ENCODE assay signal across 8 cellular contexts in genomic region chr12:32756476-32757158, GRCh38. TPM values are rescaled to one million over a fixed set of nuclear protein-coding genes. Genes with fewer than 3 reads are reported as not detected.
DNase-seq lines count a peak whose midpoint lies in the region; ATAC-seq and TF ChIP-seq lines count a peak whose summit lies in the region.

No MANE protein-coding gene starts in this region.

- no TSS peak for BruUV-seq in A673 (replicated peaks; lab: Mats Ljungman, UMichigan)

- peak overlapping the region; percentile 87 for H3K27ac ChIP-seq in A673 (ENCODE audit: low read depth, low read length, poor library complexity, severe bottlenecking)
- H3K27ac ChIP-seq in HUES6 (ENCODE audit: low read depth, low read length), result no peak overlapping the region
- peak overlapping the region; percentile 94 for H3K27ac ChIP-seq in angular gyrus (ENCODE audit: low read depth, low read length)
- H3K27ac ChIP-seq in mucosa of rectum (ENCODE audit: low read depth in 2 of 2, low read length in 2 of 2), result peak overlapping the region in 1 of 2 donors; percentile 96

- intact Hi-C loops in A673 (cut with micrococcal nuclease; ENCODE audit: unreplicated experiment), result loop anchor here (1.0 kb wide), 1 partner anchor 163 kb away; no protein-coding TSS in a partner anchor

- H3K4me3 ChIP-seq in A673 (ENCODE audit: low read depth, low read length, poor library complexity, severe bottlenecking), result peak overlapping the region; percentile 65
- H3K4me3 ChIP-seq in HUES6 (ENCODE audit: low read depth, low read length), result peak overlapping the region; percentile 86; the same call in 1 of the 2 replicates
- peak overlapping the region; percentile 86 to 99 for H3K4me3 ChIP-seq in mucosa of rectum (ENCODE audit: low read length in 2 of 2)

- DNase-seq in A673 (ENCODE audit: low spot score), result no peak
- DNase-seq in activated CD8-positive, alpha-beta memory T cell treated with anti-CD3 and anti-CD28 coated beads for 24 hours, result no peak
- DNase-seq in activated CD4-positive, alpha-beta T cell treated with anti-CD3 and anti-CD28 coated beads for 1 hour, result no peak

- no peaks in the 10 kb centered on the region for H3K9me3 ChIP-seq in A673 (ENCODE audit: low read depth, low read length, poor library complexity, severe bottlenecking)
- H3K9me3 ChIP-seq in HUES6 (ENCODE audit: control insufficient read depth, insufficient read depth, low read depth, low read length), result no peaks in the 10 kb centered on the region
- H3K9me3 ChIP-seq in mucosa of rectum (ENCODE audit: control insufficient read depth in 2 of 2, low read length in 2 of 2), result no peaks in the 10 kb centered on the region

- no peaks in the 10 kb centered on the region for H3K4me1 ChIP-seq in A673 (ENCODE audit: insufficient read depth, low read length, poor library complexity, severe bottlenecking)
- H3K4me1 ChIP-seq in HUES6 (ENCODE audit: control insufficient read depth, insufficient read depth, low read length), result peaks cover 13% of the 10 kb centered on the region
- peaks cover 4 to 15% of the 10 kb centered on the region in 2 donors for H3K4me1 ChIP-seq in mucosa of rectum (ENCODE audit: control insufficient read depth in 2 of 2, insufficient read depth in 2 of 2, low read length in 2 of 2)

- no peak for ATAC-seq in HG02610 (IDR thresholded peaks at IDR 0.05; ENCODE audit: unreplicated experiment)
- no peak for ATAC-seq in GM19035 (IDR thresholded peaks at IDR 0.05; ENCODE audit: unreplicated experiment)

- H3K27me3 ChIP-seq in A673 (replicated peaks; ENCODE audit: insufficient read depth, low read depth, low read length, poor library complexity) (peaks cover 7% of the 10 kb centered on the region), HUES6 (ENCODE audit: control insufficient read depth, insufficient read depth, low read length) (no peaks in the 10 kb centered on the region), mucosa of rectum (ENCODE audit: control insufficient read depth in 2 of 2, insufficient read depth in 2 of 2, low read length in 2 of 2) (no peaks in the 10 kb centered on the region)

- POLR2A ChIA-PET in A673 (lab: Charles Lee; ENCODE audit: low non-redundant PET), result no interaction called here

- H3K36me3 ChIP-seq in A673 (ENCODE audit: insufficient read depth, low read length, poor library complexity, severe bottlenecking), result peaks cover 23% of the 10 kb centered on the region
- peaks cover 25% of the 10 kb centered on the region for H3K36me3 ChIP-seq in HUES6 (ENCODE audit: control insufficient read depth, insufficient read depth, low read length)
- peaks cover 4 to 11% of the 10 kb centered on the region in 2 donors for H3K36me3 ChIP-seq in mucosa of rectum (ENCODE audit: control insufficient read depth in 2 of 2, insufficient read depth in 2 of 2, low read length in 2 of 2)

- no peak for TF ChIP-seq CTCF in A673 (conservative IDR thresholded peaks at IDR 0.05; ENCODE audit: low read depth, low read length)

- CTCF ChIA-PET in A673 (lab: Charles Lee), result interaction anchor here (1.4 to 2.2 kb wide), 2 partner anchors 163 to 1265 kb away, joined by 7 to 10 read pairs; partner anchors contain the start of gene ALG10

- H3K9ac ChIP-seq in HUES6 (ENCODE audit: low read length) (no peak overlapping the region), mucosa of rectum (ENCODE audit: low read depth in 1 of 2, low read length in 2 of 2) (peak overlapping the region in 1 of 2 donors; percentile 96)

RNA-seq across cellular contexts. Expression of gene YARS2, which starts 0.9 kb away (rescaled TPM):
- total RNA-seq in A673 (2021), result 29.1 and 29.4 TPM in 2 replicates
